18 cellular contexts compared by ENCODE assay signal in genomic region chr3:21920431-21920830, GRCh38.
DNase-seq lines count a peak whose midpoint lies in the region; ATAC-seq and TF ChIP-seq lines count a peak whose summit lies in the region.
"Had no signal": no experiment of that assay in that cellular context is flagged by ENCODE, and none has a peak within 500 bp of the region (broad histone marks: within the 10 kb centered on the region; RNA-seq: fewer than 3 reads in every experiment).

No MANE protein-coding gene starts in this region.

- H3K27ac Mint-ChIP-seq in nephron, result peak overlapping the region in 2 of 3 experiments; percentile 2 to 48
- H3K27ac Mint-ChIP-seq: activated naive CD4-positive, alpha-beta T cell treated with anti-CD3 and anti-CD28 coated beads for 36 hours; CD4-positive, alpha-beta memory T cell; IgD-negative memory B cell; neural progenitor cell had no signal

- DNase-seq in GM03348 (ENCODE audit: low spot score) (peak; percentile 75), PC-3 (peak; percentile 44), epithelial cell of prostate (ENCODE audit: low read depth, low spot score) (peak; percentile 40), Peyer's patch (no peak), T-helper 2 cell (no peak), body of pancreas (no peak)
- DNase-seq: activated naive CD4-positive, alpha-beta T cell treated with anti-CD3 and anti-CD28 coated beads for 36 hours; CD4-positive, alpha-beta memory T cell; cortex of kidney; glutamatergic neuron; left colon; NCI-H1694; NCI-H526 treated with DMSO at 0.1 percent for 48 hours; sigmoid colon had no signal

- H3F3A ChIP-seq in PC-3 (ENCODE audit: low read length, unreplicated experiment), result no peaks in the 10 kb centered on the region

- no peaks in the 10 kb centered on the region for H3K36me3 ChIP-seq in PC-3 (ENCODE audit: low read depth, low read length)
- no peaks in the 10 kb centered on the region for H3K36me3 ChIP-seq in Peyer's patch
- no peaks in the 10 kb centered on the region for H3K36me3 ChIP-seq in body of pancreas (replicated peaks in 1 of 2; ENCODE audit: insufficient read depth in 1 of 2, low read depth in 2 of 2)
- H3K36me3 ChIP-seq: neural progenitor cell, sigmoid colon had no signal

- BruUV-seq in PC-3 (replicated peaks; lab: Mats Ljungman, UMichigan), result no TSS peak

- TF ChIP-seq POLR2A in Peyer's patch (IDR thresholded peaks at IDR 0.05) (no peak), body of pancreas (IDR thresholded peaks at IDR 0.05) (no peak)

- POLR2A ChIA-PET in PC-3 (lab: Charles Lee; ENCODE audit: unreplicated experiment), result no interaction called here

- TF ChIP-seq CTCF in PC-3 (conservative IDR thresholded peaks at IDR 0.05; ENCODE audit: low read depth, low read length), result no peak
- no peak for TF ChIP-seq CTCF in nephron (IDR thresholded peaks at IDR 0.05; ENCODE audit: unreplicated experiment in 3 of 3)
- no peak for TF ChIP-seq CTCF in Peyer's patch (IDR thresholded peaks at IDR 0.05)
- no peak for TF ChIP-seq CTCF in body of pancreas (IDR thresholded peaks at IDR 0.05)

- H2AFZ ChIP-seq in PC-3 (ENCODE audit: low read length), result no peak overlapping the region
- H2AFZ ChIP-seq: neural progenitor cell had no signal

- CTCF ChIA-PET in PC-3 (lab: Charles Lee), result no interaction called here

- WGBS in body of pancreas, 2 donors, result 79 to 88% methylated on average over 1 of the region's 1 CpG

- no peaks in the 10 kb centered on the region for H4K20me1 ChIP-seq in PC-3 (ENCODE audit: low read length)

- ATAC-seq in PC-3, result peak; percentile 45; the same call in 1 of the 2 replicates
- no peak for ATAC-seq in GM21367 (IDR thresholded peaks at IDR 0.05; ENCODE audit: unreplicated experiment)
- no peak for ATAC-seq in body of pancreas
- ATAC-seq: left colon had no signal

- no peaks in the 10 kb centered on the region for H3K9me3 ChIP-seq in PC-3 (ENCODE audit: low read length)
- H3K9me3 ChIP-seq in Peyer's patch, result no peaks in the 10 kb centered on the region
- no peaks in the 10 kb centered on the region for H3K9me3 ChIP-seq in body of pancreas
- H3K9me3 ChIP-seq: sigmoid colon had no signal

- no peaks in the 10 kb centered on the region for H3K27me3 Mint-ChIP-seq in nephron (ENCODE audit: low read depth)
- H3K27me3 Mint-ChIP-seq: CD4-positive, alpha-beta memory T cell; IgD-negative memory B cell had no signal

- H3K4me1 ChIP-seq in PC-3 (ENCODE audit: insufficient read depth, low read length) (no peaks in the 10 kb centered on the region), Peyer's patch (no peaks in the 10 kb centered on the region), body of pancreas (no peaks in the 10 kb centered on the region)
- H3K4me1 ChIP-seq: sigmoid colon had no signal

- peaks cover 3% of the 10 kb centered on the region for H3K9me3 Mint-ChIP-seq in nephron
- H3K9me3 Mint-ChIP-seq: neural progenitor cell had no signal

- no peak overlapping the region for H3K9ac ChIP-seq in PC-3 (ENCODE audit: low read length)
- H3K9ac ChIP-seq: neural progenitor cell had no signal

- no peaks in the 10 kb centered on the region for H3K9me2 ChIP-seq in PC-3 (replicated peaks; ENCODE audit: low read length)

- H3K79me2 ChIP-seq in PC-3 (ENCODE audit: low read length), result no peaks in the 10 kb centered on the region

- no peaks in the 10 kb centered on the region for H3K36me3 Mint-ChIP-seq in nephron (ENCODE audit: low read depth)
- H3K36me3 Mint-ChIP-seq: CD4-positive, alpha-beta memory T cell; IgD-negative memory B cell; neural progenitor cell had no signal

- no peaks in the 10 kb centered on the region for H3K27me3 ChIP-seq in PC-3 (ENCODE audit: low read length)
- H3K27me3 ChIP-seq in Peyer's patch, result no peaks in the 10 kb centered on the region
- H3K27me3 ChIP-seq in body of pancreas, result no peaks in the 10 kb centered on the region
- H3K27me3 ChIP-seq: neural progenitor cell, sigmoid colon had no signal

- H3K4me1 Mint-ChIP-seq in nephron, result peaks cover 7% of the 10 kb centered on the region
- H3K4me1 Mint-ChIP-seq: CD4-positive, alpha-beta memory T cell; IgD-negative memory B cell; neural progenitor cell had no signal

- intact Hi-C loops in PC-3 (cut with micrococcal nuclease), result no loop called here
- intact Hi-C loops in body of pancreas (cut with DNase I), result no loop called here

- H3K4me2 ChIP-seq in PC-3 (ENCODE audit: low read length), result no peak overlapping the region
- H3K4me2 ChIP-seq: neural progenitor cell had no signal

- no peak overlapping the region for H3K27ac ChIP-seq in PC-3 (ENCODE audit: low read length)
- no peak overlapping the region for H3K27ac ChIP-seq in epithelial cell of prostate
- no peak overlapping the region for H3K27ac ChIP-seq in Peyer's patch
- no peak overlapping the region for H3K27ac ChIP-seq in body of pancreas
- H3K27ac ChIP-seq: neural progenitor cell, sigmoid colon had no signal

- no peak overlapping the region for H3K4me3 Mint-ChIP-seq in nephron
- H3K4me3 Mint-ChIP-seq: activated naive CD4-positive, alpha-beta T cell treated with anti-CD3 and anti-CD28 coated beads for 36 hours; CD4-positive, alpha-beta memory T cell; IgD-negative memory B cell; neural progenitor cell had no signal

- H3K4me3 ChIP-seq in PC-3 (ENCODE audit: low read length) (no peak overlapping the region), Peyer's patch (no peak overlapping the region), body of pancreas (no peak overlapping the region)
- H3K4me3 ChIP-seq: neural progenitor cell, sigmoid colon had no signal

Comparison
In these comparisons a context has a peak if more than half of its experiments do, and no peak if none do; other contexts are left out.
1. DNase-seq: peak in GM03348 (single experiment), PC-3 (single experiment) and epithelial cell of prostate (single experiment); none in Peyer's patch (0 of 3), T-helper 2 cell (0 of 5) and body of pancreas (0 of 4).